ENCODE assay signal across 8 cellular contexts in the genomic region with DNA sequence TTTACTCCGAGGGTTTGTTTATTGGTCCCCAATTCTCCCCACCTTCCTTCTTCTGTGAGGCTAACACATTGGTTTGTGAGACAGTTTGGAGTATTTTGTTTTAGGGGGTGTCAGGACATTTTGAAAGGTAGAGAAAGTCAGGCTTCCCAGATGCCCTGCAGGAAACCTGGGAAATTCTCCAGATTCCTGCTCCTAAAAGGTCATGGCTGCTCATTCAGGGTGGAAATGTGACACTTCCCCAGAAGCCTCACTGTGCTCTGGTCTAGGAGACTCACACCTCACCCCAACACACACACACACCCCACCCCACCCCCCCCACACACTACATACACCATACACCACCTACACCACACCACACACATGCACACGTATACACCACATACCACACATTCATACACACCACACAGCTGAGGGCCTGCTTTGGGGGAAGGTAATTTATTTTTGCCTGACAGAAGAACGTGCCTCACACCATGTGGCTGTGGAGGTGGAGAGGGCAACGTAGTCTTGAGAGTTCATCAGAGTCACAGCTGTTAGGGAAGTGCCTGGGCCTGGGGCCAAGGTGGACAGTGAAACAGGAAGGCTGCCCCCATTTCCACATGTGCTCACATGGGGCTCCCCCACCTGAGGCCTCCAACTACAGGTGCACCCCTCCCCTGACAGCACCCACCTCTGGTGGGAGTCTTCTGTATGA. TPM values are rescaled to one million over a fixed set of nuclear protein-coding genes. Genes with fewer than 3 reads are reported as not detected.
A peak's percentile ranks its signal among the peaks of the same experiment; 100 is the strongest.
DNase-seq lines count a peak whose midpoint lies in the region; ATAC-seq and TF ChIP-seq lines count a peak whose summit lies in the region.

No MANE protein-coding gene starts in this region.

- no peaks in the 10 kb centered on the region for H3K36me3 ChIP-seq in left lung

- peaks cover 19 to 32% of the 10 kb centered on the region in 2 donors for H3K4me1 ChIP-seq in left lung

- intact Hi-C loops in left lung (cut with DNase I), result no loop called here

- H3K4me3 ChIP-seq in left lung, result no peak overlapping the region

- H3K27me3 ChIP-seq in left lung, result no peaks in the 10 kb centered on the region

- peak; percentile 40 for DNase-seq in UCSD-AML1 (lab: John Stamatoyannopoulos, UW; ENCODE audit: unreplicated experiment)
- no peak for DNase-seq in left lung
- no peak for DNase-seq in DMS153 (lab: John Stamatoyannopoulos, UW)
- DNase-seq in activated CD8-positive, alpha-beta memory T cell treated with anti-CD3 and anti-CD28 coated beads for 24 hours, result no peak
- DNase-seq in pons (ENCODE audit: low spot score), result no peak
- DNase-seq in activated naive CD4-positive, alpha-beta T cell (lab: John Stamatoyannopoulos, UW), result no peak

- TF ChIP-seq CTCF in left lung (IDR thresholded peaks at IDR 0.05), result no peak

- ATAC-seq in GM19023 (IDR thresholded peaks at IDR 0.05; ENCODE audit: unreplicated experiment) (peak; percentile 59), HG03108 (IDR thresholded peaks at IDR 0.05; ENCODE audit: unreplicated experiment) (peak; percentile 65), left lung (peak; percentile 29)

- H3K9me3 ChIP-seq in left lung, result no peaks in the 10 kb centered on the region

- H3K27ac ChIP-seq in left lung, result peak overlapping the region in 1 of 2 donors; percentile 24

RNA-seq across cellular contexts. Expression of gene LIMD1, which starts 40.4 kb away (rescaled TPM):
- 100 to 1,000 TPM in 1 of 2 donors, 10 to 100 TPM in 1; 68.0 to 104 TPM for total RNA-seq in left lung
